12 cellular contexts compared by ENCODE assay signal in the genomic region with DNA sequence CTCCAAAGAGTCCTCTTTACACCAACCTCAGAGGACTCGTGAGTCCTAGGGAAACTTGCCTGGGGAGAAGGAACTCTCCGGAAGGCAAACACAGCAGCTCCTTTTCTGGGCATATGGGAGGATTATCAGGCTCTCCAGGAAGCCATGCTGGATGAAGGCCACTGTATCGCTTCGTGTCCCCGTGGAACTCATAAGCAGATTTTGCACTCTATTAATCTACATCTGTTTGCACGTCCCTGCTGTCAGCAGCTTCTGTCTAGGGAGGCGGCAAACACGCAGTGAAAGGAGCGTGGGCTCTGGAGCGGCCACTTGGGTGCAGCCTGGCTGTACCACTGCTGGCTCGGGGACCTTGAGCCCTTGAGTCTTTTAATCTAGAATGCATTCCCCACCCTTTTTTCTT.
A peak's percentile ranks its signal among the peaks of the same experiment; 100 is the strongest.
DNase-seq lines count a peak whose midpoint lies in the region; ATAC-seq and TF ChIP-seq lines count a peak whose summit lies in the region.
"Had no signal": no experiment of that assay in that cellular context is flagged by ENCODE, and none has a peak within 500 bp of the region (broad histone marks: within the 10 kb centered on the region; RNA-seq: fewer than 3 reads in every experiment).

No MANE protein-coding gene starts in this region.

- H3K4me3 ChIP-seq in WERI-Rb-1 (ENCODE audit: low read depth, low read length) (peak overlapping the region; percentile 8; the same call in 1 of the 2 replicates), neuronal stem cell (ENCODE audit: low read length in 2 of 2) (no peak overlapping the region)
- H3K4me3 ChIP-seq: lung had no signal

- H3K36me3 ChIP-seq in WERI-Rb-1 (no peaks in the 10 kb centered on the region), neuronal stem cell (replicated peaks in 1 of 2; ENCODE audit: control insufficient read depth in 2 of 2, insufficient read depth in 2 of 2, low read length in 2 of 2) (no peaks in the 10 kb centered on the region)

- TF ChIP-seq CTCF in WERI-Rb-1 (IDR thresholded peaks at IDR 0.05; ENCODE audit: low read depth, low read length) = peak; percentile 35; the same call in 1 of the 2 replicates
- no peak for TF ChIP-seq CTCF in foreskin keratinocyte (conservative IDR thresholded peaks at IDR 0.05)

- H4K8ac ChIP-seq in neuronal stem cell (ENCODE audit: low read depth, low read length) = no peak overlapping the region

- DNase-seq in DMS 273 (lab: John Stamatoyannopoulos, UW; ENCODE audit: unreplicated experiment) (peak; percentile 90), WERI-Rb-1 (peak; percentile 88), Right ventricle myocardium superior (peak; percentile 76), posterior vena cava (ENCODE audit: low spot score) (peak; percentile 78), foreskin keratinocyte (no peak), neuronal stem cell (ENCODE audit: low spot score) (no peak), MV-4-11 (lab: John Stamatoyannopoulos, UW) (no peak), NCI-H2227 (lab: John Stamatoyannopoulos, UW; ENCODE audit: unreplicated experiment) (no peak)
- DNase-seq: activated naive CD4-positive, alpha-beta T cell treated with anti-CD3 and anti-CD28 coated beads for 36 hours; NCI-H1436 treated with DMSO at 0.1 percent for 48 hours; NK-92 treated with Interleukin-12 subunit alpha and Interleukin-12 subunit beta, amount 100 ng/mL, for 24 hours had no signal

- no peak overlapping the region for H2BK5ac ChIP-seq in neuronal stem cell (ENCODE audit: low read length)

- H2BK15ac ChIP-seq in neuronal stem cell (ENCODE audit: low read length) = no peak overlapping the region

- no peak overlapping the region for H2AFZ ChIP-seq in neuronal stem cell (ENCODE audit: low read length)

- H3K4me2 ChIP-seq in neuronal stem cell (ENCODE audit: insufficient read depth, low read length, poor library complexity, severe bottlenecking) = no peak overlapping the region

- H4K91ac ChIP-seq in neuronal stem cell (ENCODE audit: low read depth, low read length, poor library complexity) = no peak overlapping the region

- no peak overlapping the region for H3K18ac ChIP-seq in neuronal stem cell (ENCODE audit: low read length)

- no peak overlapping the region for H3K9ac ChIP-seq in neuronal stem cell (ENCODE audit: low read depth, low read length, poor library complexity)

- intact Hi-C loops in Right ventricle myocardium superior (cut with DNase I) = no loop called here
- intact Hi-C loops in posterior vena cava (cut with DNase I) = no loop called here

- no peak overlapping the region for H3K23ac ChIP-seq in neuronal stem cell (ENCODE audit: low read depth, low read length, poor library complexity)

- no peaks in the 10 kb centered on the region for H3K4me1 ChIP-seq in foreskin keratinocyte
- H3K4me1 ChIP-seq in neuronal stem cell (ENCODE audit: control insufficient read depth in 2 of 2, insufficient read depth in 1 of 2, low read depth in 1 of 2, low read length in 2 of 2) = peaks cover 3 to 10% of the 10 kb centered on the region in 2 donors

- no peak overlapping the region for H2BK12ac ChIP-seq in neuronal stem cell (ENCODE audit: low read length)

- no peak overlapping the region for H2BK120ac ChIP-seq in neuronal stem cell (ENCODE audit: low read depth, low read length)

- ATAC-seq in Right ventricle myocardium superior (ENCODE audit: poor library complexity) (peak; percentile 75), foreskin keratinocyte (no peak)

- no peak overlapping the region for H3K4ac ChIP-seq in neuronal stem cell (ENCODE audit: low read length)

- no peaks in the 10 kb centered on the region for H3K9me3 ChIP-seq in WERI-Rb-1 (ENCODE audit: severe bottlenecking)
- no peaks in the 10 kb centered on the region for H3K9me3 ChIP-seq in neuronal stem cell (replicated peaks in 1 of 2; ENCODE audit: control insufficient read depth in 2 of 2, insufficient read depth in 1 of 2, low read depth in 1 of 2, low read length in 2 of 2)

- no peak overlapping the region for H2AK5ac ChIP-seq in neuronal stem cell (ENCODE audit: low read depth, low read length)

- no peak overlapping the region for H3K14ac ChIP-seq in neuronal stem cell (ENCODE audit: low read length)

- H3K27ac ChIP-seq in WERI-Rb-1 (peak overlapping the region; percentile 76), foreskin keratinocyte (no peak overlapping the region), neuronal stem cell (replicated peaks; ENCODE audit: low read length) (no peak overlapping the region)

- no peaks in the 10 kb centered on the region for H3K27me3 ChIP-seq in WERI-Rb-1 (ENCODE audit: insufficient read depth, low read depth, severe bottlenecking)
- peaks cover 38% of the 10 kb centered on the region for H3K27me3 ChIP-seq in foreskin keratinocyte
- H3K27me3 ChIP-seq in neuronal stem cell (ENCODE audit: control insufficient read depth in 3 of 3, insufficient read depth in 3 of 3, low read depth in 1 of 3, low read length in 3 of 3) = peaks cover 0 to 25% (median 0%) of the 10 kb centered on the region in 3 experiments

- no CpG with 5 or more reads among the region's 11 CpGs for WGBS in neuronal stem cell (ENCODE audit: extremely low coverage in 2 of 2, insufficient read length in 2 of 2, insufficient replicate concordance in 1 of 2), 2 donors

- H3K79me1 ChIP-seq in neuronal stem cell (ENCODE audit: low read depth, low read length) = no peaks in the 10 kb centered on the region

Comparison
In these comparisons a context has a peak if more than half of its experiments do, and no peak if none do; other contexts are left out.
1. DNase-seq: peak in DMS 273 (single experiment), WERI-Rb-1 (single experiment), Right ventricle myocardium superior (single experiment) and posterior vena cava (single experiment); none in foreskin keratinocyte (0 of 2), neuronal stem cell (single experiment), MV-4-11 (single experiment) and NCI-H2227 (single experiment).